In the genomic region with DNA sequence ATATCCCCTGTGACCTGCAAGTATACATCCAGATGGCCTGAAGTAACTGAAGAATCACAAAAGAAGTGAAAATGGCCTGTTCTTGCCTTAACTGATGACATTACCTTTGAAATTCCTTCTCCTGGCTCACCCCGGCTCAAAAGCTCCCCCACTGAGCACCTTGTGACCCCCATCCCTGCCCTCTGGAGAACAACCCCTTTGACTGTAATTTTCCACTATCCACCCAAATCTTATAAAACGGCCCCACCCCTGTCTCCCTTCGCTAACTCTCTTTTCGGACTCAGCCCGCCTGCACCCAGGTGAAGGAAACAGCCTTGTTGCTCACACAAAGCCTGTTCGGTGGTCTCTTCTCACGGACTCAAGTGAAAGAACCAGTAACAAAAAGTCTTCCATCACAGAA, we compare ENCODE assay signal across 5 cellular contexts.
DNase-seq lines count a peak whose midpoint lies in the region; ATAC-seq and TF ChIP-seq lines count a peak whose summit lies in the region.
"Not testable (repeated sequence)": the region's sequence is repeated elsewhere in the genome, so short reads cannot be mapped to it uniquely, and the experiment has no call there.

No MANE protein-coding gene starts in this region.

- peak; percentile 41 for DNase-seq in GM23338 (ENCODE audit: low spot score)
- DNase-seq in WTC11 (ENCODE audit: low spot score) = peak; percentile 12
- peak; percentile 74 for DNase-seq in endodermal cell
- not testable (repeated sequence) for DNase-seq in right cardiac atrium, nephron progenitor cell

- not testable (repeated sequence) for TF ChIP-seq CTCF in GM23338 (conservative IDR thresholded peaks at IDR 0.05; ENCODE audit: low read depth in 2 of 2); WTC11 (IDR thresholded peaks at IDR 0.05); endodermal cell (conservative IDR thresholded peaks at IDR 0.05); nephron progenitor cell (IDR thresholded peaks at IDR 0.05)

- H3K36me3 ChIP-seq in GM23338 (ENCODE audit: insufficient read depth); endodermal cell (ENCODE audit: control insufficient read depth, insufficient read depth, low read length): not testable (repeated sequence)

- H3K9me2 ChIP-seq in GM23338 (ENCODE audit: insufficient read depth) = not testable (repeated sequence)

- POLR2A ChIA-PET in WTC11 (lab: Charles Lee) = not testable (repeated sequence)

- H3K4me3 Mint-ChIP-seq in GM23338, endodermal cell, nephron progenitor cell: not testable (repeated sequence)
- H3K4me3 Mint-ChIP-seq in WTC11 = peak overlapping the region; percentile 8; the same call in 1 of the 2 replicates

- CTCF ChIA-PET in WTC11 (lab: Charles Lee) = interaction anchor here (0.8 kb wide), 1 partner anchor 69 kb away, joined by 3 read pairs; no protein-coding TSS in a partner anchor

- H3F3A ChIP-seq in GM23338 (replicated peaks; ENCODE audit: low read depth) = not testable (repeated sequence)

- H3K4me2 ChIP-seq in GM23338 = not testable (repeated sequence)

- not testable (repeated sequence) for H3K9me3 Mint-ChIP-seq in GM23338, WTC11, endodermal cell, nephron progenitor cell

- not testable (repeated sequence) for H3K79me2 ChIP-seq in GM23338 (replicated peaks; ENCODE audit: insufficient read depth)

- not testable (repeated sequence) for ATAC-seq in GM23338, WTC11, right cardiac atrium

- peaks cover 20% of the 10 kb centered on the region for H3K4me1 Mint-ChIP-seq in GM23338
- peaks cover 29% of the 10 kb centered on the region for H3K4me1 Mint-ChIP-seq in WTC11
- not testable (repeated sequence) for H3K4me1 Mint-ChIP-seq in endodermal cell, nephron progenitor cell

- H3K9me3 ChIP-seq in endodermal cell (ENCODE audit: control insufficient read depth, low read length); right cardiac atrium (ENCODE audit: control insufficient read depth, low read length): not testable (repeated sequence)

- H2AFZ ChIP-seq in GM23338 = peak overlapping the region; percentile 33; the same call in 1 of the 2 replicates

- H3K27me3 Mint-ChIP-seq in GM23338 (ENCODE audit: insufficient read depth, low read depth, poor library complexity); WTC11 (ENCODE audit: low read depth); endodermal cell (ENCODE audit: insufficient read depth); nephron progenitor cell (ENCODE audit: low read depth, poor library complexity): not testable (repeated sequence)

- H3K27me3 ChIP-seq in GM23338 (ENCODE audit: insufficient read depth); endodermal cell (ENCODE audit: control insufficient read depth, insufficient read depth, low read length, poor library complexity, severe bottlenecking); right cardiac atrium (ENCODE audit: control insufficient read depth, insufficient read depth): not testable (repeated sequence)

- H4K20me1 ChIP-seq in GM23338 (replicated peaks; ENCODE audit: insufficient read depth) = not testable (repeated sequence)

- H3K4me3 ChIP-seq in GM23338; endodermal cell (ENCODE audit: low read length); right cardiac atrium (ENCODE audit: low read length): not testable (repeated sequence)

- not testable (repeated sequence) for H3K9ac ChIP-seq in endodermal cell (ENCODE audit: extremely low read depth, low read length, poor library complexity, severe bottlenecking)

- intact Hi-C loops in right cardiac atrium (cut with DNase I) = loop anchor here in 1 of 4 donors (10.0 kb wide), 1 partner anchor 57 kb away; no protein-coding TSS in a partner anchor

- WGBS in endodermal cell (ENCODE audit: insufficient coverage in 1 of 2, insufficient read length in 1 of 2), 2 experiments = 75 to 81% methylated on average over 3 to 7 of the region's 7 CpGs
- WGBS in right cardiac atrium = 80% methylated on average over 7 of the region's 7 CpGs

- not testable (repeated sequence) for H3K4me1 ChIP-seq in GM23338 (ENCODE audit: insufficient read depth); endodermal cell (ENCODE audit: control insufficient read depth, insufficient read depth, low read length); right cardiac atrium (ENCODE audit: control insufficient read depth, insufficient read depth, low read length)

- peak overlapping the region; percentile 35 for H3K27ac Mint-ChIP-seq in GM23338
- peak overlapping the region; percentile 64 for H3K27ac Mint-ChIP-seq in WTC11
- not testable (repeated sequence) for H3K27ac Mint-ChIP-seq in endodermal cell
- H3K27ac Mint-ChIP-seq in nephron progenitor cell = peak overlapping the region; percentile 6

- not testable (repeated sequence) for H3K36me3 Mint-ChIP-seq in GM23338 (ENCODE audit: low read depth); WTC11; endodermal cell (ENCODE audit: low read depth); nephron progenitor cell (ENCODE audit: low read depth)

- H3K27ac ChIP-seq in GM23338 (ENCODE audit: low read depth); endodermal cell (ENCODE audit: low read depth, low read length): not testable (repeated sequence)
- peak overlapping the region; percentile 2 for H3K27ac ChIP-seq in right cardiac atrium (ENCODE audit: low read length)
